In the genomic region with DNA sequence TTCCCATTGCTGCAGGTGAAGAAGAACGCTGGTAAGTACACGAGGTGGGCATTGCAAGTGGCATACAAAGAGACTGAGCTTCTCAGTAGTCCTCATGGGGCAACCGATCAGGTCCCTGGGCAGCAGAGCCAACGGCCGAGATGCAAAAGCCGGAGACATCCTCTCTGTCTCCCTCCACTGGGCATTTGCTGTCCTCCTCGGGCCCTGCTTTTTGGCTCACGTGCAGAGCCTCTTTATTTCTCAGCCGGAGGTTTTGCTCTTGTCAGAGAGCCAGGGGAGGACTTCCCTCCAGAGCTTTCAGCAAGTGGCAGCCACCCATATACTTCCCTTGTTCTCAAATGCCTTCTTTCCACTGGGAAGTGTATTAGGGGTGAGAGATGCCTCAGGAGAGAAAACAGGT, we compare ENCODE assay signal across 1 cellular context.
TF ChIP-seq lines count a peak whose summit lies in the region.

No MANE protein-coding gene starts in this region.

TF ChIP-seq in HepG2, 621 proteins besides CTCF, POLR2A, EP300 and RAD21:
- TF ChIP-seq, protein P1, sequence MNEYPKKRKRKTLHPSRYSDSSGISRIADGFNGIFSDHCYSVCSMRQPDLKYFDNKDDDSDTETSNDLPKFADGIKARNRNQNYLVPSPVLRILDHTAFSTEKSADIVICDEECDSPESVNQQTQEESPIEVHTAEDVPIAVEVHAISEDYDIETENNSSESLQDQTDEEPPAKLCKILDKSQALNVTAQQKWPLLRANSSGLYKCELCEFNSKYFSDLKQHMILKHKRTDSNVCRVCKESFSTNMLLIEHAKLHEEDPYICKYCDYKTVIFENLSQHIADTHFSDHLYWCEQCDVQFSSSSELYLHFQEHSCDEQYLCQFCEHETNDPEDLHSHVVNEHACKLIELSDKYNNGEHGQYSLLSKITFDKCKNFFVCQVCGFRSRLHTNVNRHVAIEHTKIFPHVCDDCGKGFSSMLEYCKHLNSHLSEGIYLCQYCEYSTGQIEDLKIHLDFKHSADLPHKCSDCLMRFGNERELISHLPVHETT (CRISPR knock-in tag; conservative IDR thresholded peaks at IDR 0.05) = no peak
- peak; percentile 46 for TF ChIP-seq BHLHE40 (IDR thresholded peaks at IDR 0.05; ENCODE audit: low read length)
